ENCODE assay signal across 16 cellular contexts in the genomic region with DNA sequence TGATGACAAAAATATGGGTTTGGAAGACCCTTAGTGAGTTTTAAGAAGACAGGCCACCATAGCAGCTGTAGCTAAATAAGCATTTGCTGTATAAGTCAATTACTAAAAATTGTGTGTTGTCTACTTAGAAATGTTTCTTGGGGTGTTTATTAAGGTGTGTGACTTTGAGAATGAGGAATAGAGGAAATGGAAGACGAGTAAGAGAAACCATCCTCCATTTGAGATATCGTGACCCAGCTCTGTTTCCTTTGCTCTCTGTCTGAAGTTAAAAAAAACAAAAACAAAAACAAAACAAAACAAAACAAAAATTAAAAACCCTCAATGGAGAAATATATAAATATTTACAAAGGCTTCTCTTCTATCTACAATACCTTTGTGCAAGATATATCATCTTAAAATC. TPM values are rescaled to one million over a fixed set of nuclear protein-coding genes. Genes with fewer than 3 reads are reported as not detected.
DNase-seq lines count a peak whose midpoint lies in the region; ATAC-seq and TF ChIP-seq lines count a peak whose summit lies in the region.
"Had no signal": no experiment of that assay in that cellular context is flagged by ENCODE, and none has a peak within 500 bp of the region (broad histone marks: within the 10 kb centered on the region; RNA-seq: fewer than 3 reads in every experiment).

No MANE protein-coding gene starts in this region.

- no peaks in the 10 kb centered on the region for H3K36me3 ChIP-seq in CD8-positive, alpha-beta memory T cell (ENCODE audit: insufficient read depth, low read length)
- no peaks in the 10 kb centered on the region for H3K36me3 ChIP-seq in neural progenitor cell
- H3K36me3 ChIP-seq: heart left ventricle, pancreas had no signal

- no peak for ATAC-seq in activated T-helper 17 cell treated with anti-CD3 and anti-CD28 coated beads, Interleukin-2, amount 50 U/mL, for 72 hours (replicated peaks)
- ATAC-seq in natural killer cell: no peak
- ATAC-seq in left lobe of liver: no peak
- ATAC-seq: esophagus mucosa, HCT116, heart left ventricle, pancreas had no signal

- peaks cover 94% of the 10 kb centered on the region for H3K4me1 ChIP-seq in CD8-positive, alpha-beta memory T cell (ENCODE audit: insufficient read depth, low read length)
- H3K4me1 ChIP-seq in neural progenitor cell: peaks cover 4% of the 10 kb centered on the region

- DNase-seq in CD8-positive, alpha-beta memory T cell: no peak
- DNase-seq in natural killer cell (no peak), neural progenitor cell (ENCODE audit: low spot score) (no peak), left lobe of liver (ENCODE audit: low spot score) (no peak), NCI-H1694 (lab: John Stamatoyannopoulos, UW) (no peak)
- DNase-seq: aorta, heart left ventricle, kidney, NCI-H1417 treated with DMSO at 0.1 percent for 48 hours, pancreas had no signal

- peaks cover 84 to 99% (median 97%) of the 10 kb centered on the region in 3 donors for H3K4me1 Mint-ChIP-seq in CD8-positive, alpha-beta memory T cell
- H3K4me1 Mint-ChIP-seq in IgD-negative memory B cell (peaks cover 49 to 75% (median 63%) of the 10 kb centered on the region in 3 donors), natural killer cell (peaks cover 73 to 85% of the 10 kb centered on the region in 2 donors), neural progenitor cell (peaks cover 13% of the 10 kb centered on the region)
- H3K4me1 Mint-ChIP-seq in activated T-helper 17 cell treated with anti-CD3 and anti-CD28 coated beads, Interleukin-2, amount 50 U/mL, for 72 hours: peaks cover 10% of the 10 kb centered on the region

- no peaks in the 10 kb centered on the region for H3F3A ChIP-seq in neural progenitor cell (ENCODE audit: low read depth)

- intact Hi-C loops in natural killer cell (cut with micrococcal nuclease): loop anchor here (5.0 to 10.0 kb wide), 3 partner anchors 34 to 609 kb away; no protein-coding TSS in a partner anchor

- H3K36me3 Mint-ChIP-seq in CD8-positive, alpha-beta memory T cell: peaks cover 0 to 4% (median 0%) of the 10 kb centered on the region in 3 donors
- H3K36me3 Mint-ChIP-seq in IgD-negative memory B cell: no peaks in the 10 kb centered on the region
- peaks cover 19% of the 10 kb centered on the region for H3K36me3 Mint-ChIP-seq in activated T-helper 17 cell treated with anti-CD3 and anti-CD28 coated beads, Interleukin-2, amount 50 U/mL, for 72 hours (ENCODE audit: low read depth)
- no peaks in the 10 kb centered on the region for H3K36me3 Mint-ChIP-seq in natural killer cell
- no peaks in the 10 kb centered on the region for H3K36me3 Mint-ChIP-seq in neural progenitor cell

- H3K9ac ChIP-seq in neural progenitor cell: no peak overlapping the region

- H3K4me3 ChIP-seq in CD8-positive, alpha-beta memory T cell (ENCODE audit: low read length): peak overlapping the region; percentile 58
- no peak overlapping the region for H3K4me3 ChIP-seq in neural progenitor cell
- H3K4me3 ChIP-seq: pancreas, SK-N-MC had no signal

- TF ChIP-seq CTCF in natural killer cell (IDR thresholded peaks at IDR 0.05) (no peak), neural progenitor cell (IDR thresholded peaks at IDR 0.05) (no peak)

- CTCF ChIA-PET in CD8-positive, alpha-beta memory T cell (lab: Charles Lee): interaction anchor here (1.0 to 9.8 kb wide), 7 partner anchors 34 to 140 kb away, joined by 3 to 196 read pairs (median 4); partner anchors contain the start of gene TMSB4X

- H4K20me1 ChIP-seq in neural progenitor cell (ENCODE audit: low read depth): no peaks in the 10 kb centered on the region

- no peaks in the 10 kb centered on the region for H3K9me3 ChIP-seq in CD8-positive, alpha-beta memory T cell (ENCODE audit: low read length)
- no peaks in the 10 kb centered on the region for H3K9me3 ChIP-seq in neural progenitor cell (ENCODE audit: low read depth)
- H3K9me3 ChIP-seq: heart left ventricle, pancreas had no signal

- H3K9me3 Mint-ChIP-seq in CD8-positive, alpha-beta memory T cell: peaks cover 0 to 2% (median 0%) of the 10 kb centered on the region in 5 donors
- peaks cover 0 to 2% (median 0%) of the 10 kb centered on the region in 3 donors for H3K9me3 Mint-ChIP-seq in IgD-negative memory B cell
- no peaks in the 10 kb centered on the region for H3K9me3 Mint-ChIP-seq in activated T-helper 17 cell treated with anti-CD3 and anti-CD28 coated beads, Interleukin-2, amount 50 U/mL, for 72 hours
- peaks cover 0 to 3% of the 10 kb centered on the region in 2 donors for H3K9me3 Mint-ChIP-seq in natural killer cell
- peaks cover 3% of the 10 kb centered on the region for H3K9me3 Mint-ChIP-seq in neural progenitor cell
- H3K9me3 Mint-ChIP-seq: dendritic cell treated with granulocyte-macrophage colony-stimulating factor and Interleukin-4, amounts not matched to agents 40 ng/mL and 50 ng/mL, for 4 days had no signal

- peak overlapping the region in 6 of 7 donors; percentile 72 to 87 (median 83) for H3K4me3 Mint-ChIP-seq in CD8-positive, alpha-beta memory T cell
- H3K4me3 Mint-ChIP-seq in IgD-negative memory B cell: peak overlapping the region; percentile 54 to 88 (median 76)
- H3K4me3 Mint-ChIP-seq in activated T-helper 17 cell treated with anti-CD3 and anti-CD28 coated beads, Interleukin-2, amount 50 U/mL, for 72 hours: peak overlapping the region; percentile 88
- H3K4me3 Mint-ChIP-seq in natural killer cell: peak overlapping the region; percentile 90
- H3K4me3 Mint-ChIP-seq in neural progenitor cell: no peak overlapping the region
- H3K4me3 Mint-ChIP-seq: dendritic cell treated with granulocyte-macrophage colony-stimulating factor and Interleukin-4, amounts not matched to agents 40 ng/mL and 50 ng/mL, for 4 days had no signal

- no peaks in the 10 kb centered on the region for H3K27me3 ChIP-seq in CD8-positive, alpha-beta memory T cell (ENCODE audit: insufficient read depth, low read length, poor library complexity, severe bottlenecking)
- no peaks in the 10 kb centered on the region for H3K27me3 ChIP-seq in neural progenitor cell
- H3K27me3 ChIP-seq: heart left ventricle, pancreas had no signal

- H2AFZ ChIP-seq in neural progenitor cell (replicated peaks): no peak overlapping the region

- H3K27ac ChIP-seq in CD8-positive, alpha-beta memory T cell (ENCODE audit: low read depth, low read length): peak overlapping the region; percentile 11
- no peak overlapping the region for H3K27ac ChIP-seq in neural progenitor cell
- H3K27ac ChIP-seq: SK-N-MC had no signal

- POLR2A ChIA-PET in CD8-positive, alpha-beta memory T cell (lab: Charles Lee): interaction anchor here (0.6 to 4.4 kb wide), 11 partner anchors 9 to 136 kb away, joined by 3 to 104 read pairs (median 5); partner anchors contain the start of gene TMSB4X

- H3K27me3 Mint-ChIP-seq in CD8-positive, alpha-beta memory T cell: peaks cover 0 to 14% of the 10 kb centered on the region in 2 donors
- H3K27me3 Mint-ChIP-seq in IgD-negative memory B cell: peaks cover 15% of the 10 kb centered on the region
- no peaks in the 10 kb centered on the region for H3K27me3 Mint-ChIP-seq in activated T-helper 17 cell treated with anti-CD3 and anti-CD28 coated beads, Interleukin-2, amount 50 U/mL, for 72 hours
- H3K27me3 Mint-ChIP-seq in natural killer cell (ENCODE audit: low read depth in 2 of 2): peaks cover 0 to 5% of the 10 kb centered on the region in 2 donors
- peaks cover 3% of the 10 kb centered on the region for H3K27me3 Mint-ChIP-seq in neural progenitor cell (ENCODE audit: insufficient read depth, low read depth)
- H3K27me3 Mint-ChIP-seq: dendritic cell treated with granulocyte-macrophage colony-stimulating factor and Interleukin-4, amounts not matched to agents 40 ng/mL and 50 ng/mL, for 4 days had no signal

- no peak overlapping the region for H3K4me2 ChIP-seq in neural progenitor cell

- H3K79me2 ChIP-seq in neural progenitor cell (ENCODE audit: low read depth): no peaks in the 10 kb centered on the region

- peak overlapping the region; percentile 96 to 99 (median 98) for H3K27ac Mint-ChIP-seq in CD8-positive, alpha-beta memory T cell
- H3K27ac Mint-ChIP-seq in IgD-negative memory B cell: peak overlapping the region; percentile 89 to 97 (median 93)
- H3K27ac Mint-ChIP-seq in activated T-helper 17 cell treated with anti-CD3 and anti-CD28 coated beads, Interleukin-2, amount 50 U/mL, for 72 hours: peak overlapping the region; percentile 99
- H3K27ac Mint-ChIP-seq in natural killer cell: peak overlapping the region; percentile 99
- H3K27ac Mint-ChIP-seq in neural progenitor cell: no peak overlapping the region

RNA-seq across cellular contexts. Expression of gene FAM9C, which starts 41.7 kb away (rescaled TPM):
- total RNA-seq in CD8-positive, alpha-beta memory T cell: not detected
- not detected for polyA plus RNA-seq in CD8-positive, alpha-beta memory T cell
- not detected for polyA plus RNA-seq in IgD-negative memory B cell
- under 1 TPM in 1 of 2 donors, not detected in 1; 0.21 TPM for total RNA-seq in activated T-helper 17 cell treated with anti-CD3 and anti-CD28 coated beads, Interleukin-2, amount 50 U/mL, for 72 hours
- not detected for total RNA-seq in natural killer cell
- not detected in 2 replicates for total RNA-seq in neural progenitor cell (ENCODE audit: low replicate concordance)
- total RNA-seq in left lobe of liver: not detected
- total RNA-seq: aorta, esophagus mucosa, kidney, pancreas had no signal
- polyA plus RNA-seq: aorta, heart left ventricle, pancreas had no signal
